ENCODE assay signal across 23 cellular contexts in the genomic region with DNA sequence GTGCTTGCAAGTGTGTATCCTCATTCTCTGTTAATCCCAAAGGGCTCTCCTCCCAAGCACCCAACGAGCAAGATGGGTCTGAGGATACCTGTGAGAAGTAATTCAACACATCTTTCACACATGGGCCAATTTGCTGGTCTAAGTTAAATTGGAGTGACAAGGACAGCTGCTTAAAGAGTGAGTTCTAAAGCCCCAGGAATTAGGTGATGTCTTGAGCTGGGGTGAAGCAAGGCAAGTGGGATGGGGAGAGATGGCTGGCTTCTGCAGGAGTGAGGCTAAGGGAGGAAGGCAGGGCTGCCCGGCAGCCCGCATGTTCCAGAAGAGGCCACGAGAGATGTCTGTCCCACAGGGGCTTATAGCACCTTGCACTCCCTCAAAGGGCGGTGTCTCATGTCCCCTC.
"Had no signal": no experiment of that assay in that cellular context is flagged by ENCODE, and none has a peak within 500 bp of the region (broad histone marks: within the 10 kb centered on the region; RNA-seq: fewer than 3 reads in every experiment).

No MANE protein-coding gene starts in this region.

- H3K9me3 ChIP-seq: esophagus muscularis mucosa, gastroesophageal sphincter, lower lobe of right lung, neutrophil, pancreas, right lobe of liver, stomach, thyroid gland had no signal

- H3K4me3 ChIP-seq: coronary artery, esophagus muscularis mucosa, gastroesophageal sphincter, heart left ventricle, hepatocyte, lower lobe of right lung, pancreas, right lobe of liver, stomach, thyroid gland had no signal

- DNase-seq: dermis blood vessel endothelial cell; effector memory CD4-positive, alpha-beta T cell; foreskin keratinocyte; heart left ventricle; kidney glomerular epithelial cell; left colon; left ventricle myocardium superior; lower lobe of right lung; natural killer cell; pancreas; right lobe of liver; stimulated activated CD4-positive, alpha-beta T cell treated with anti-CD3 and anti-CD28 coated beads, Interleukin-2, amount 100 ng/mL, for 24 hours; stimulated activated CD4-positive, alpha-beta T cell treated with anti-CD3 and anti-CD28 coated beads, Interleukin-4, amount 100 ng/mL, for 24 hours; stimulated activated naive CD4-positive, alpha-beta T cell treated with Interleukin-2 at 50 U/mL for 16 hours; stomach; thyroid gland; trophoblast cell had no signal

- H2AFZ ChIP-seq: hepatocyte had no signal

- H3K79me2 ChIP-seq: hepatocyte had no signal

- H3K27me3 ChIP-seq: foreskin keratinocyte, gastroesophageal sphincter, neutrophil, pancreas, right lobe of liver, thyroid gland had no signal

- H3K4me1 ChIP-seq: esophagus muscularis mucosa, gastroesophageal sphincter, heart left ventricle, lower lobe of right lung, pancreas, right lobe of liver, stomach, thyroid gland had no signal

- H3K27ac ChIP-seq: coronary artery, esophagus muscularis mucosa, foreskin keratinocyte, gastroesophageal sphincter, heart left ventricle, hepatocyte, lower lobe of right lung, neutrophil, pancreas, right lobe of liver, stomach, thyroid gland had no signal

- H3K4me2 ChIP-seq: hepatocyte had no signal

- H3K36me3 ChIP-seq: esophagus muscularis mucosa, gastroesophageal sphincter, heart left ventricle, lower lobe of right lung, pancreas, right lobe of liver, stomach, thyroid gland had no signal

- ATAC-seq: foreskin keratinocyte; gastroesophageal sphincter; heart left ventricle; left colon; left ventricle myocardium superior; lower lobe of right lung; natural killer cell; pancreas; right lobe of liver; stimulated activated effector memory CD8-positive, alpha-beta T cell treated with anti-CD3 and anti-CD28 coated beads, Interleukin-12 subunit alpha, Interleukin-12 subunit beta, amount 100 ng/mL, for 72 hours had no signal
